ENCODE assay signal across 9 cellular contexts in genomic region chr6:14118444-14118843, GRCh38. TPM values are rescaled to one million over a fixed set of nuclear protein-coding genes. Genes with fewer than 3 reads are reported as not detected.
A peak's percentile ranks its signal among the peaks of the same experiment; 100 is the strongest.
DNase-seq lines count a peak whose midpoint lies in the region.
"Had no signal": no experiment of that assay in that cellular context is flagged by ENCODE, and none has a peak within 500 bp of the region (broad histone marks: within the 10 kb centered on the region; RNA-seq: fewer than 3 reads in every experiment).

No MANE protein-coding gene starts in this region.

- H3K9me3 ChIP-seq in thymus (ENCODE audit: control insufficient read depth) = no peaks in the 10 kb centered on the region

- intact Hi-C loops in activated naive CD4-positive, alpha-beta T cell treated with anti-CD3 and anti-CD28 coated beads for 36 hours (cut with micrococcal nuclease) = loop anchor here (5.0 to 10.0 kb wide), 5 partner anchors 331 to 1129 kb away; partner anchors contain the start of genes JARID2 and NOL7
- intact Hi-C loops in activated CD4-positive, alpha-beta memory T cell treated with anti-CD3 and anti-CD28 coated beads for 36 hours (cut with micrococcal nuclease) = loop anchor here (1.0 to 10.0 kb wide), 2 partner anchors 10 to 404 kb away; partner anchors contain the start of gene RANBP9

- no peak overlapping the region for H3K27ac ChIP-seq in thymus (ENCODE audit: low read depth)

- peaks cover 32% of the 10 kb centered on the region for H3K36me3 Mint-ChIP-seq in activated naive CD4-positive, alpha-beta T cell treated with anti-CD3 and anti-CD28 coated beads for 36 hours (ENCODE audit: low read depth)
- peaks cover 36% of the 10 kb centered on the region for H3K36me3 Mint-ChIP-seq in activated CD4-positive, alpha-beta memory T cell treated with anti-CD3 and anti-CD28 coated beads for 36 hours
- peaks cover 0 to 3% (median 0%) of the 10 kb centered on the region in 3 donors for H3K36me3 Mint-ChIP-seq in immature natural killer cell

- POLR2A ChIA-PET in activated CD4-positive, alpha-beta memory T cell treated with anti-CD3 and anti-CD28 coated beads for 36 hours (lab: Charles Lee) = interaction anchor here (0.6 to 4.3 kb wide), 3 partner anchors 9 to 30 kb away, joined by 3 to 23 read pairs (median 3); no protein-coding TSS in a partner anchor

- CTCF ChIA-PET in activated naive CD4-positive, alpha-beta T cell treated with anti-CD3 and anti-CD28 coated beads for 36 hours (lab: Charles Lee) = interaction anchor here (3.1 kb wide), 1 partner anchor 52 kb away, joined by 11 read pairs; no protein-coding TSS in a partner anchor
- CTCF ChIA-PET in activated CD4-positive, alpha-beta memory T cell treated with anti-CD3 and anti-CD28 coated beads for 36 hours (lab: Charles Lee) = interaction anchor here (1.2 to 3.1 kb wide), 3 partner anchors 17 to 74 kb away, joined by 3 to 10 read pairs (median 4); no protein-coding TSS in a partner anchor

- peak overlapping the region; percentile 87 for H3K27ac Mint-ChIP-seq in activated naive CD4-positive, alpha-beta T cell treated with anti-CD3 and anti-CD28 coated beads for 36 hours
- H3K27ac Mint-ChIP-seq in activated CD4-positive, alpha-beta memory T cell treated with anti-CD3 and anti-CD28 coated beads for 36 hours = peak overlapping the region; percentile 76
- peak overlapping the region; percentile 87 to 97 (median 92) for H3K27ac Mint-ChIP-seq in immature natural killer cell

- no peaks in the 10 kb centered on the region for H3K27me3 Mint-ChIP-seq in activated naive CD4-positive, alpha-beta T cell treated with anti-CD3 and anti-CD28 coated beads for 36 hours (ENCODE audit: low read depth)
- H3K27me3 Mint-ChIP-seq in activated CD4-positive, alpha-beta memory T cell treated with anti-CD3 and anti-CD28 coated beads for 36 hours = no peaks in the 10 kb centered on the region
- H3K27me3 Mint-ChIP-seq in immature natural killer cell (ENCODE audit: low read depth in 3 of 3) = peaks cover 7 to 20% (median 15%) of the 10 kb centered on the region in 3 donors

- no peaks in the 10 kb centered on the region for H3K9me3 Mint-ChIP-seq in activated naive CD4-positive, alpha-beta T cell treated with anti-CD3 and anti-CD28 coated beads for 36 hours
- H3K9me3 Mint-ChIP-seq in activated CD4-positive, alpha-beta memory T cell treated with anti-CD3 and anti-CD28 coated beads for 36 hours = no peaks in the 10 kb centered on the region
- no peaks in the 10 kb centered on the region for H3K9me3 Mint-ChIP-seq in immature natural killer cell

- H3K36me3 ChIP-seq in thymus (ENCODE audit: control insufficient read depth, insufficient read depth) = no peaks in the 10 kb centered on the region

- H3K4me3 ChIP-seq in thymus (ENCODE audit: low read length) = peak overlapping the region; percentile 68

- 94% methylated on average over 2 of the region's 2 CpGs for WGBS in thymus

- DNase-seq in activated naive CD4-positive, alpha-beta T cell treated with anti-CD3 and anti-CD28 coated beads for 36 hours = peak; percentile 23
- no peak for DNase-seq in activated naive CD4-positive, alpha-beta T cell (lab: John Stamatoyannopoulos, UW)
- DNase-seq in activated CD4-positive, alpha-beta memory T cell treated with anti-CD3 and anti-CD28 coated beads for 36 hours = peak; percentile 31
- DNase-seq in immature natural killer cell = no peak
- DNase-seq in EL = no peak
- DNase-seq in HUDEP-2 (lab: John Stamatoyannopoulos, UW; ENCODE audit: unreplicated experiment in 76 of 76) = no peak
- DNase-seq in T1000 (lab: John Stamatoyannopoulos, UW) = no peak
- DNase-seq: kidney glomerular epithelial cell had no signal

- H3K4me1 ChIP-seq in thymus (ENCODE audit: control insufficient read depth, insufficient read depth, low read length) = peaks cover 3% of the 10 kb centered on the region

- H3K27me3 ChIP-seq in thymus (ENCODE audit: control insufficient read depth, insufficient read depth) = no peaks in the 10 kb centered on the region

- H3K4me1 Mint-ChIP-seq in activated naive CD4-positive, alpha-beta T cell treated with anti-CD3 and anti-CD28 coated beads for 36 hours (ENCODE audit: low read depth) = peaks cover 43% of the 10 kb centered on the region
- H3K4me1 Mint-ChIP-seq in activated CD4-positive, alpha-beta memory T cell treated with anti-CD3 and anti-CD28 coated beads for 36 hours (ENCODE audit: low read depth) = peaks cover 42% of the 10 kb centered on the region
- H3K4me1 Mint-ChIP-seq in immature natural killer cell = peaks cover 17 to 35% of the 10 kb centered on the region in 2 donors

- peak overlapping the region; percentile 93 for H3K4me3 Mint-ChIP-seq in activated naive CD4-positive, alpha-beta T cell treated with anti-CD3 and anti-CD28 coated beads for 36 hours
- H3K4me3 Mint-ChIP-seq in activated CD4-positive, alpha-beta memory T cell treated with anti-CD3 and anti-CD28 coated beads for 36 hours = peak overlapping the region; percentile 86
- peak overlapping the region; percentile 89 to 95 (median 91) for H3K4me3 Mint-ChIP-seq in immature natural killer cell

RNA-seq across cellular contexts. Expression of gene CD83, which starts 0.9 kb away (rescaled TPM):
- total RNA-seq in activated naive CD4-positive, alpha-beta T cell treated with anti-CD3 and anti-CD28 coated beads for 36 hours = 10 to 100 TPM; 11.9 to 13.8 TPM
- total RNA-seq in activated CD4-positive, alpha-beta memory T cell treated with anti-CD3 and anti-CD28 coated beads for 36 hours = 10 to 100 TPM; 21.8 to 23.0 TPM
- polyA plus RNA-seq in immature natural killer cell (10 to 100 TPM in 1 of 3 donors, 1 to 10 TPM in 2; 3.3 to 11.8 (median 5.0) TPM), thymus (21.6 TPM)

Comparison
In these comparisons a context has a peak if more than half of its experiments do, and no peak if none do; other contexts are left out.
1. DNase-seq: peak in activated naive CD4-positive, alpha-beta T cell treated with anti-CD3 and anti-CD28 coated beads for 36 hours (single experiment) and activated CD4-positive, alpha-beta memory T cell treated with anti-CD3 and anti-CD28 coated beads for 36 hours (single experiment); none in activated naive CD4-positive, alpha-beta T cell (0 of 4), immature natural killer cell (0 of 3), EL (single experiment), HUDEP-2 (0 of 76) and T1000 (single experiment).
2. Peak in every context shown above with its lines, with median percentiles within 50 percentile points of each other: H3K27ac Mint-ChIP-seq and H3K4me3 Mint-ChIP-seq.